ENCODE assay signal across 8 cellular contexts in genomic region chr15:71532994-71533393, GRCh38.
DNase-seq lines count a peak whose midpoint lies in the region; ATAC-seq and TF ChIP-seq lines count a peak whose summit lies in the region.

No MANE protein-coding gene starts in this region.

- ATAC-seq in stimulated activated naive CD8-positive, alpha-beta T cell treated with anti-CD3 and anti-CD28 coated beads, Interleukin-15, Interleukin-2, amounts not matched to agents 100 U/mL and 50 U/mL, for 24 hours: no peak
- no peak for ATAC-seq in naive thymus-derived CD8-positive, alpha-beta T cell
- no peak for ATAC-seq in GM18909 (IDR thresholded peaks at IDR 0.05; ENCODE audit: poor library complexity, unreplicated experiment)

- peaks cover 26% of the 10 kb centered on the region for H3K27me3 Mint-ChIP-seq in stimulated activated naive CD8-positive, alpha-beta T cell treated with anti-CD3 and anti-CD28 coated beads, Interleukin-15, Interleukin-2, amounts not matched to agents 100 ng/mL and 50 ng/mL, for 24 hours
- H3K27me3 Mint-ChIP-seq in naive thymus-derived CD8-positive, alpha-beta T cell: peaks cover 14 to 29% (median 24%) of the 10 kb centered on the region in 5 donors

- TF ChIP-seq CTCF in epithelial cell of esophagus (IDR thresholded peaks at IDR 0.05; ENCODE audit: insufficient read depth, low read depth, low read length, missing control alignments): peak; percentile 87
- peak in 2 of 3 experiments; percentile 32 to 54 for TF ChIP-seq CTCF in testis (IDR thresholded peaks at IDR 0.05)

- no peaks in the 10 kb centered on the region for H3K27me3 ChIP-seq in testis

- 69 to 71% methylated on average over 6 of the region's 6 CpGs for WGBS in testis, 2 donors

- no peak overlapping the region for H3K4me3 Mint-ChIP-seq in stimulated activated naive CD8-positive, alpha-beta T cell treated with anti-CD3 and anti-CD28 coated beads, Interleukin-15, Interleukin-2, amounts not matched to agents 100 ng/mL and 50 ng/mL, for 24 hours
- no peak overlapping the region for H3K4me3 Mint-ChIP-seq in naive thymus-derived CD8-positive, alpha-beta T cell

- no peaks in the 10 kb centered on the region for H3K9me3 ChIP-seq in testis

- DNase-seq in stimulated activated naive CD8-positive, alpha-beta T cell treated with anti-CD3 and anti-CD28 coated beads, Interleukin-15, Interleukin-2, amounts not matched to agents 100 U/mL and 50 U/mL, for 24 hours: no peak
- DNase-seq in NCI-H774 (lab: John Stamatoyannopoulos, UW) (peak; percentile 14), epithelial cell of esophagus (ENCODE audit: low read depth) (peak; percentile 69), testis (no peak)
- no peak for DNase-seq in naive thymus-derived CD8-positive, alpha-beta T cell
- DNase-seq in stimulated activated CD4-positive, alpha-beta T cell treated with anti-CD3 and anti-CD28 coated beads, Interleukin-12 subunit alpha, Interleukin-12 subunit beta, amount 100 ng/mL, for 4 hours: no peak

- intact Hi-C loops in testis (cut with DNase I; ENCODE audit: low total_unique reads): no loop called here

- TF ChIP-seq POLR2A in testis (IDR thresholded peaks at IDR 0.05): no peak

- POLR2A ChIA-PET in naive thymus-derived CD8-positive, alpha-beta T cell (lab: Charles Lee): no interaction called here

- H3K27ac ChIP-seq in testis: no peak overlapping the region

- H3K4me1 Mint-ChIP-seq in stimulated activated naive CD8-positive, alpha-beta T cell treated with anti-CD3 and anti-CD28 coated beads, Interleukin-15, Interleukin-2, amounts not matched to agents 100 ng/mL and 50 ng/mL, for 24 hours (ENCODE audit: low read depth): no peaks in the 10 kb centered on the region
- no peaks in the 10 kb centered on the region for H3K4me1 Mint-ChIP-seq in naive thymus-derived CD8-positive, alpha-beta T cell

- no peaks in the 10 kb centered on the region for H3K36me3 Mint-ChIP-seq in stimulated activated naive CD8-positive, alpha-beta T cell treated with anti-CD3 and anti-CD28 coated beads, Interleukin-15, Interleukin-2, amounts not matched to agents 100 ng/mL and 50 ng/mL, for 24 hours (ENCODE audit: low read depth)
- peaks cover 0 to 10% (median 2%) of the 10 kb centered on the region in 3 donors for H3K36me3 Mint-ChIP-seq in naive thymus-derived CD8-positive, alpha-beta T cell

- H3K36me3 ChIP-seq in testis (ENCODE audit: low read depth, missing control alignments): no peaks in the 10 kb centered on the region

- peaks cover 8% of the 10 kb centered on the region for H3K9me3 Mint-ChIP-seq in stimulated activated naive CD8-positive, alpha-beta T cell treated with anti-CD3 and anti-CD28 coated beads, Interleukin-15, Interleukin-2, amounts not matched to agents 100 ng/mL and 50 ng/mL, for 24 hours
- peaks cover 0 to 14% (median 8%) of the 10 kb centered on the region in 9 donors for H3K9me3 Mint-ChIP-seq in naive thymus-derived CD8-positive, alpha-beta T cell

- H3K4me3 ChIP-seq in epithelial cell of esophagus (ENCODE audit: low read length) (no peak overlapping the region), testis (no peak overlapping the region)

- H3K4me1 ChIP-seq in testis: no peaks in the 10 kb centered on the region

- peak overlapping the region; percentile 26 for H3K27ac Mint-ChIP-seq in stimulated activated naive CD8-positive, alpha-beta T cell treated with anti-CD3 and anti-CD28 coated beads, Interleukin-15, Interleukin-2, amounts not matched to agents 100 ng/mL and 50 ng/mL, for 24 hours
- H3K27ac Mint-ChIP-seq in naive thymus-derived CD8-positive, alpha-beta T cell: no peak overlapping the region

Comparison
In these comparisons a context has a peak if more than half of its experiments do, and no peak if none do; other contexts are left out.
1. DNase-seq: peak in NCI-H774 (single experiment) and epithelial cell of esophagus (single experiment); none in stimulated activated naive CD8-positive, alpha-beta T cell treated with anti-CD3 and anti-CD28 coated beads, Interleukin-15, Interleukin-2, amounts not matched to agents 100 U/mL and 50 U/mL, for 24 hours (single experiment), testis (single experiment), naive thymus-derived CD8-positive, alpha-beta T cell (0 of 10) and stimulated activated CD4-positive, alpha-beta T cell treated with anti-CD3 and anti-CD28 coated beads, Interleukin-12 subunit alpha, Interleukin-12 subunit beta, amount 100 ng/mL, for 4 hours (single experiment).